ENCODE assay signal across 1 cellular context in genomic region chr1:89896105-89896942, GRCh38.
TF ChIP-seq lines count a peak whose summit lies in the region.

No MANE protein-coding gene starts in this region.

TF ChIP-seq in K562, 482 proteins besides CTCF, POLR2A, EP300 and RAD21 (continued from another document and continues in another):
- TF ChIP-seq ZBTB11 (CRISPR knock-in tag; IDR thresholded peaks at IDR 0.05): peak in 1 of 3 experiments; percentile 76; a peak in 2 of 6 replicates
- TF ChIP-seq SUPT5H (IDR thresholded peaks at IDR 0.05): 0 out of 2 replicates have a peak, but pooled peaks have one; percentile 50
- TF ChIP-seq ELF2 (CRISPR knock-in tag; IDR thresholded peaks at IDR 0.05): no peak
- no peak for TF ChIP-seq ILK (tag; IDR thresholded peaks at IDR 0.05; ENCODE audit: borderline replicate concordance, low read depth)
- peak; percentile 80 for TF ChIP-seq L3MBTL2 (IDR thresholded peaks at IDR 0.05)
- no peak for TF ChIP-seq ZNF740 (CRISPR knock-in tag; IDR thresholded peaks at IDR 0.05)
- TF ChIP-seq ZNF740 (tag; IDR thresholded peaks at IDR 0.05): no peak
- TF ChIP-seq CUX1 (CRISPR knock-in tag; IDR thresholded peaks at IDR 0.05): no peak
- TF ChIP-seq, protein P1, sequence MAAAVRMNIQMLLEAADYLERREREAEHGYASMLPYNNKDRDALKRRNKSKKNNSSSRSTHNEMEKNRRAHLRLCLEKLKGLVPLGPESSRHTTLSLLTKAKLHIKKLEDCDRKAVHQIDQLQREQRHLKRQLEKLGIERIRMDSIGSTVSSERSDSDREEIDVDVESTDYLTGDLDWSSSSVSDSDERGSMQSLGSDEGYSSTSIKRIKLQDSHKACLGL (CRISPR knock-in tag; IDR thresholded peaks at IDR 0.05; ENCODE audit: borderline replicate concordance, poor library complexity, severe bottlenecking): no peak
- TF ChIP-seq YY1 (IDR thresholded peaks at IDR 0.05; ENCODE audit: borderline replicate concordance in 1 of 3, control insufficient read depth in 1 of 3, extremely low read depth in 1 of 3, insufficient read depth in 3 of 3, insufficient read length in 1 of 3, insufficient replicate concordance in 2 of 3, low read depth in 1 of 3, low read length in 2 of 3): no peak
- TF ChIP-seq POLR2B (IDR thresholded peaks at IDR 0.05; ENCODE audit: low read depth, partially characterized antibody): no peak
- peak; percentile 79 for TF ChIP-seq FOXM1 (IDR thresholded peaks at IDR 0.05; ENCODE audit: low read depth)
- TF ChIP-seq FOXM1 (CRISPR knock-in tag; IDR thresholded peaks at IDR 0.05; ENCODE audit: low read depth): no peak
- TF ChIP-seq MTA3 (IDR thresholded peaks at IDR 0.05; ENCODE audit: borderline replicate concordance): peak; percentile 91
- no peak for TF ChIP-seq FOXA1 (IDR thresholded peaks at IDR 0.05; ENCODE audit: borderline replicate concordance)
- TF ChIP-seq, protein P2, sequence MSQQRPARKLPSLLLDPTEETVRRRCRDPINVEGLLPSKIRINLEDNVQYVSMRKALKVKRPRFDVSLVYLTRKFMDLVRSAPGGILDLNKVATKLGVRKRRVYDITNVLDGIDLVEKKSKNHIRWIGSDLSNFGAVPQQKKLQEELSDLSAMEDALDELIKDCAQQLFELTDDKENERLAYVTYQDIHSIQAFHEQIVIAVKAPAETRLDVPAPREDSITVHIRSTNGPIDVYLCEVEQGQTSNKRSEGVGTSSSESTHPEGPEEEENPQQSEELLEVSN (IDR thresholded peaks at IDR 0.05; ENCODE audit: borderline replicate concordance in 1 of 2, extremely low read depth in 1 of 2, insufficient read depth in 1 of 2, insufficient read length in 1 of 2, low read depth in 1 of 2, low read length in 1 of 2, poor library complexity in 1 of 2, severe bottlenecking in 1 of 2): peak in 1 of 2 experiments; percentile 49
- no peak for TF ChIP-seq ESRRB (CRISPR knock-in tag; IDR thresholded peaks at IDR 0.05; ENCODE audit: borderline replicate concordance)
- 0 out of 2 replicates have a peak, but pooled peaks have one; percentile 20 for TF ChIP-seq OTX1 (CRISPR knock-in tag; IDR thresholded peaks at IDR 0.05)
- no peak for TF ChIP-seq RBM17 (IDR thresholded peaks at IDR 0.05; ENCODE audit: borderline replicate concordance, low read depth, low read length)
- TF ChIP-seq, protein P3, sequence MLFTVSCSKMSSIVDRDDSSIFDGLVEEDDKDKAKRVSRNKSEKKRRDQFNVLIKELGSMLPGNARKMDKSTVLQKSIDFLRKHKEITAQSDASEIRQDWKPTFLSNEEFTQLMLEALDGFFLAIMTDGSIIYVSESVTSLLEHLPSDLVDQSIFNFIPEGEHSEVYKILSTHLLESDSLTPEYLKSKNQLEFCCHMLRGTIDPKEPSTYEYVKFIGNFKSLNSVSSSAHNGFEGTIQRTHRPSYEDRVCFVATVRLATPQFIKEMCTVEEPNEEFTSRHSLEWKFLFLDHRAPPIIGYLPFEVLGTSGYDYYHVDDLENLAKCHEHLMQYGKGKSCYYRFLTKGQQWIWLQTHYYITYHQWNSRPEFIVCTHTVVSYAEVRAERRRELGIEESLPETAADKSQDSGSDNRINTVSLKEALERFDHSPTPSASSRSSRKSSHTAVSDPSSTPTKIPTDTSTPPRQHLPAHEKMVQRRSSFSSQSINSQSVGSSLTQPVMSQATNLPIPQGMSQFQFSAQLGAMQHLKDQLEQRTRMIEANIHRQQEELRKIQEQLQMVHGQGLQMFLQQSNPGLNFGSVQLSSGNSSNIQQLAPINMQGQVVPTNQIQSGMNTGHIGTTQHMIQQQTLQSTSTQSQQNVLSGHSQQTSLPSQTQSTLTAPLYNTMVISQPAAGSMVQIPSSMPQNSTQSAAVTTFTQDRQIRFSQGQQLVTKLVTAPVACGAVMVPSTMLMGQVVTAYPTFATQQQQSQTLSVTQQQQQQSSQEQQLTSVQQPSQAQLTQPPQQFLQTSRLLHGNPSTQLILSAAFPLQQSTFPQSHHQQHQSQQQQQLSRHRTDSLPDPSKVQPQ (CRISPR knock-in tag; IDR thresholded peaks at IDR 0.05; ENCODE audit: borderline replicate concordance): no peak
- TF ChIP-seq ZNF165 (CRISPR knock-in tag; IDR thresholded peaks at IDR 0.05; ENCODE audit: borderline replicate concordance): no peak
- no peak for TF ChIP-seq CBX8 (IDR thresholded peaks at IDR 0.05; ENCODE audit: borderline replicate concordance, extremely low read depth, low read depth, low read length, poor library complexity, severe bottlenecking)
- TF ChIP-seq ZFP1 (CRISPR knock-in tag; IDR thresholded peaks at IDR 0.05): no peak
- TF ChIP-seq ARHGAP35 (IDR thresholded peaks at IDR 0.05; ENCODE audit: partially characterized antibody): no peak
- no peak for TF ChIP-seq PTTG1 (tag; IDR thresholded peaks at IDR 0.05; ENCODE audit: low read depth)
- no peak for TF ChIP-seq PURB (CRISPR knock-in tag; IDR thresholded peaks at IDR 0.05; ENCODE audit: low read depth)
- TF ChIP-seq ZNF512 (tag; IDR thresholded peaks at IDR 0.05): no peak
- no peak for TF ChIP-seq ZNF436 (CRISPR knock-in tag; IDR thresholded peaks at IDR 0.05)
- no peak for TF ChIP-seq TCF15 (CRISPR knock-in tag; IDR thresholded peaks at IDR 0.05)
- no peak for TF ChIP-seq PTBP1 (IDR thresholded peaks at IDR 0.05; ENCODE audit: low read depth, low read length)
- TF ChIP-seq PYGO2 (tag; IDR thresholded peaks at IDR 0.05): no peak
- no peak for TF ChIP-seq ZNF699 (CRISPR knock-in tag; IDR thresholded peaks at IDR 0.05; ENCODE audit: insufficient replicate concordance)
- peak; percentile 44 for TF ChIP-seq TAF9B (IDR thresholded peaks at IDR 0.05; ENCODE audit: partially characterized antibody)
- TF ChIP-seq ZC3H11A (IDR thresholded peaks at IDR 0.05; ENCODE audit: low read depth, low read length): no peak
- TF ChIP-seq ZNF764 (CRISPR knock-in tag; IDR thresholded peaks at IDR 0.05; ENCODE audit: low read depth): no peak
- TF ChIP-seq ZHX1 (conservative IDR thresholded peaks at IDR 0.05; ENCODE audit: low read length): no peak
- TF ChIP-seq HMG20B (CRISPR knock-in tag; IDR thresholded peaks at IDR 0.05): no peak
- no peak for TF ChIP-seq CBX2 (IDR thresholded peaks at IDR 0.05; ENCODE audit: insufficient read depth, low read length, poor library complexity, severe bottlenecking)
- no peak for TF ChIP-seq ZNF3 (CRISPR knock-in tag; IDR thresholded peaks at IDR 0.05)
- TF ChIP-seq TGIF2 (CRISPR knock-in tag; IDR thresholded peaks at IDR 0.05): no peak
- no peak for TF ChIP-seq WHSC1 (IDR thresholded peaks at IDR 0.05; ENCODE audit: low read length)
- TF ChIP-seq ZNF224 (CRISPR knock-in tag; IDR thresholded peaks at IDR 0.05): no peak
- TF ChIP-seq KDM2B (CRISPR knock-in tag; IDR thresholded peaks at IDR 0.05): no peak
- TF ChIP-seq ZNF41 (CRISPR knock-in tag; conservative IDR thresholded peaks at IDR 0.05): no peak
